In genomic region chr12:116736962-116737773, GRCh38 we compare ENCODE assay signal across 8 cellular contexts. TPM values are rescaled to one million over a fixed set of nuclear protein-coding genes. Genes with fewer than 3 reads are reported as not detected.
A peak's percentile ranks its signal among the peaks of the same experiment; 100 is the strongest.
DNase-seq lines count a peak whose midpoint lies in the region; ATAC-seq and TF ChIP-seq lines count a peak whose summit lies in the region.

No MANE protein-coding gene starts in this region.

- H3K79me1 ChIP-seq in trophoblast cell (ENCODE audit: low read length): peaks cover 5% of the 10 kb centered on the region

- peak overlapping the region; percentile 23 for H2BK120ac ChIP-seq in trophoblast cell (ENCODE audit: insufficient read depth, low read length, poor library complexity)

- peaks cover 9% of the 10 kb centered on the region for H3K79me2 ChIP-seq in trophoblast cell (ENCODE audit: control insufficient read depth, insufficient read depth, low read length, poor library complexity)

- peak overlapping the region; percentile 35 for H3K18ac ChIP-seq in trophoblast cell (ENCODE audit: low read length)

- H3K36me3 Mint-ChIP-seq in activated CD4-positive, alpha-beta T cell treated with anti-CD3 and anti-CD28 coated beads, Interleukin-2, amount 10 ng/mL, durations not matched to agents 7 days and 5 days (ENCODE audit: low read depth): peaks cover 16% of the 10 kb centered on the region

- H3K9me3 Mint-ChIP-seq in activated CD4-positive, alpha-beta T cell treated with anti-CD3 and anti-CD28 coated beads, Interleukin-2, amount 10 ng/mL, durations not matched to agents 7 days and 5 days: no peaks in the 10 kb centered on the region

- peaks cover 37% of the 10 kb centered on the region for H3K4me1 Mint-ChIP-seq in activated CD4-positive, alpha-beta T cell treated with anti-CD3 and anti-CD28 coated beads, Interleukin-2, amount 10 ng/mL, durations not matched to agents 7 days and 5 days

- H3K14ac ChIP-seq in trophoblast cell (ENCODE audit: low read length): peak overlapping the region; percentile 38

- no peaks in the 10 kb centered on the region for H3K27me3 Mint-ChIP-seq in activated CD4-positive, alpha-beta T cell treated with anti-CD3 and anti-CD28 coated beads, Interleukin-2, amount 10 ng/mL, durations not matched to agents 7 days and 5 days

- no peak for TF ChIP-seq CTCF in esophagus squamous epithelium (IDR thresholded peaks at IDR 0.05)

- no peaks in the 10 kb centered on the region for H3K9me3 ChIP-seq in SK-N-MC (ENCODE audit: low read depth, low read length)
- no peaks in the 10 kb centered on the region for H3K9me3 ChIP-seq in esophagus squamous epithelium
- no peaks in the 10 kb centered on the region for H3K9me3 ChIP-seq in trophoblast cell (ENCODE audit: insufficient read depth, low read depth, low read length)

- TF ChIP-seq POLR2A in esophagus squamous epithelium (IDR thresholded peaks at IDR 0.05): no peak

- H2BK12ac ChIP-seq in trophoblast cell (ENCODE audit: low read length): no peak overlapping the region

- H3K9ac ChIP-seq in SK-N-MC (ENCODE audit: insufficient read length) (peak overlapping the region; percentile 74), trophoblast cell (ENCODE audit: low read length) (peak overlapping the region; percentile 70)

- H3K23ac ChIP-seq in trophoblast cell (ENCODE audit: low read length): no peak overlapping the region

- ATAC-seq in HG03565 (IDR thresholded peaks at IDR 0.05; ENCODE audit: unreplicated experiment): no peak

- H4K12ac ChIP-seq in trophoblast cell (ENCODE audit: low read depth, low read length): no peak overlapping the region

- POLR2A ChIA-PET in activated CD4-positive, alpha-beta T cell treated with anti-CD3 and anti-CD28 coated beads, Interleukin-2, amount 10 ng/mL, durations not matched to agents 7 days and 5 days (lab: Charles Lee): no interaction called here

- peak overlapping the region; percentile 83 for H3K4me3 Mint-ChIP-seq in activated CD4-positive, alpha-beta T cell treated with anti-CD3 and anti-CD28 coated beads, Interleukin-2, amount 10 ng/mL, durations not matched to agents 7 days and 5 days

- peak overlapping the region; percentile 85 for H3K4me2 ChIP-seq in trophoblast cell (ENCODE audit: low read length)

- H2AFZ ChIP-seq in trophoblast cell (ENCODE audit: insufficient read depth, low read length, poor library complexity): peak overlapping the region; percentile 8

- intact Hi-C loops in esophagus squamous epithelium (cut with DNase I): loop anchor here (10.0 kb wide), 1 partner anchor 78 kb away; no protein-coding TSS in a partner anchor

- 0 to 6% methylated on average over 10 to 18 of the region's 24 CpGs for WGBS in esophagus squamous epithelium, 2 donors
- no CpG with 5 or more reads among the region's 24 CpGs for WGBS in trophoblast cell (ENCODE audit: extremely low coverage, insufficient coverage, insufficient read length)

- peak overlapping the region; percentile 85 for H3K27ac Mint-ChIP-seq in activated CD4-positive, alpha-beta T cell treated with anti-CD3 and anti-CD28 coated beads, Interleukin-2, amount 10 ng/mL, durations not matched to agents 7 days and 5 days

- H3K4me1 ChIP-seq in esophagus squamous epithelium: peaks cover 4 to 21% (median 12%) of the 10 kb centered on the region in 3 donors
- peaks cover 9 to 12% of the 10 kb centered on the region in 2 experiments for H3K4me1 ChIP-seq in trophoblast cell (ENCODE audit: control insufficient read depth in 1 of 2, insufficient read depth in 2 of 2, low read length in 2 of 2)

- peak overlapping the region; percentile 66 for H3K4ac ChIP-seq in trophoblast cell (ENCODE audit: low read depth, low read length)

- CTCF ChIA-PET in activated CD4-positive, alpha-beta T cell treated with anti-CD3 and anti-CD28 coated beads, Interleukin-2, amount 10 ng/mL, durations not matched to agents 7 days and 5 days (lab: Charles Lee): interaction anchor here (1.0 to 1.2 kb wide), 2 partner anchors 10 to 28 kb away, joined by 3 to 4 read pairs; no protein-coding TSS in a partner anchor

- peak overlapping the region; percentile 46 for H2BK5ac ChIP-seq in trophoblast cell (ENCODE audit: low read depth, low read length, poor library complexity)

- H4K8ac ChIP-seq in trophoblast cell (ENCODE audit: low read depth, low read length): peak overlapping the region; percentile 60

- H3K4me3 ChIP-seq in SK-N-MC (peak overlapping the region; percentile 97), esophagus squamous epithelium (peak overlapping the region; percentile 85 to 97 (median 88)), trophoblast cell (ENCODE audit: low read depth, low read length) (peak overlapping the region; percentile 89)

- H3K36me3 ChIP-seq in SK-N-MC (ENCODE audit: insufficient read depth, low read length) (peaks cover 9% of the 10 kb centered on the region; the same call in 1 of the 2 replicates), esophagus squamous epithelium (peaks cover 0 to 30% (median 0%) of the 10 kb centered on the region in 3 donors), trophoblast cell (ENCODE audit: control insufficient read depth in 1 of 2, insufficient read depth in 2 of 2, low read length in 2 of 2) (peaks cover 0 to 2% of the 10 kb centered on the region in 2 experiments)

- peak overlapping the region; percentile 25 for H2AK5ac ChIP-seq in trophoblast cell (ENCODE audit: low read length)

- peak overlapping the region; percentile 61 for H4K91ac ChIP-seq in trophoblast cell (ENCODE audit: low read depth, low read length)

- DNase-seq in activated CD4-positive, alpha-beta T cell treated with anti-CD3 and anti-CD28 coated beads, Interleukin-2, amount 10 ng/mL, durations not matched to agents 7 days and 5 days: no peak
- no peak for DNase-seq in activated CD4-positive, alpha-beta T cell treated with anti-CD3 and anti-CD28 coated beads, Interleukin-2, amount 50 U/mL, for 1 hour
- DNase-seq in SK-N-MC (ENCODE audit: low read depth, low spot score) (no peak), esophagus squamous epithelium (lab: John Stamatoyannopoulos, UW) (no peak), trophoblast cell (no peak), hippocampal formation (lab: John Stamatoyannopoulos, UW) (no peak), NCI-H1092 (lab: John Stamatoyannopoulos, UW) (no peak)

- H3K27me3 ChIP-seq in esophagus squamous epithelium (no peaks in the 10 kb centered on the region), trophoblast cell (ENCODE audit: insufficient read depth, low read length) (no peaks in the 10 kb centered on the region)

- H3K27ac ChIP-seq in SK-N-MC: no peak overlapping the region
- H3K27ac ChIP-seq in esophagus squamous epithelium: peak overlapping the region; percentile 78 to 92 (median 86)
- H3K27ac ChIP-seq in trophoblast cell (ENCODE audit: low read depth, low read length): no peak overlapping the region

RNA-seq across cellular contexts. Expression of gene SPRING1, which starts 0.7 kb away (rescaled TPM):
- 10 to 100 TPM; 28.8 to 31.7 TPM for total RNA-seq in activated CD4-positive, alpha-beta T cell treated with anti-CD3 and anti-CD28 coated beads, Interleukin-2, amount 10 ng/mL, durations not matched to agents 7 days and 5 days
- total RNA-seq in esophagus squamous epithelium: 10 to 100 TPM; 14.6 to 25.5 (median 19.1) TPM
- 29.2 and 31.0 TPM in 2 replicates for polyA plus RNA-seq in trophoblast cell (2013)

RNA-seq across cellular contexts. Expression of gene RNFT2, which starts 0.9 kb away (rescaled TPM):
- total RNA-seq in activated CD4-positive, alpha-beta T cell treated with anti-CD3 and anti-CD28 coated beads, Interleukin-2, amount 10 ng/mL, durations not matched to agents 7 days and 5 days: 10 to 100 TPM; 11.7 to 15.1 TPM
- under 1 TPM in 2 of 4 donors, not detected in 2; 0.26 to 0.38 TPM for total RNA-seq in esophagus squamous epithelium
- 3.4 and 3.7 TPM in 2 replicates for polyA plus RNA-seq in trophoblast cell (2013)

Comparison
In these comparisons a context has a peak if more than half of its experiments do, and no peak if none do; other contexts are left out.
1. H3K27ac ChIP-seq: peak in esophagus squamous epithelium (4 of 4); none in SK-N-MC (single experiment) and trophoblast cell (single experiment).
2. RNA of gene RNFT2, which starts 0.9 kb away (total RNA-seq): 11.7 to 15.1 TPM in activated CD4-positive, alpha-beta T cell treated with anti-CD3 and anti-CD28 coated beads, Interleukin-2, amount 10 ng/mL, durations not matched to agents 7 days and 5 days; 0.26 to 0.38 TPM in esophagus squamous epithelium; every median in the first group is over 4 times any median in the second.
3. Peak in every context shown above with its lines, with median percentiles within 50 percentile points of each other: H3K4me3 ChIP-seq.